In the genomic region with DNA sequence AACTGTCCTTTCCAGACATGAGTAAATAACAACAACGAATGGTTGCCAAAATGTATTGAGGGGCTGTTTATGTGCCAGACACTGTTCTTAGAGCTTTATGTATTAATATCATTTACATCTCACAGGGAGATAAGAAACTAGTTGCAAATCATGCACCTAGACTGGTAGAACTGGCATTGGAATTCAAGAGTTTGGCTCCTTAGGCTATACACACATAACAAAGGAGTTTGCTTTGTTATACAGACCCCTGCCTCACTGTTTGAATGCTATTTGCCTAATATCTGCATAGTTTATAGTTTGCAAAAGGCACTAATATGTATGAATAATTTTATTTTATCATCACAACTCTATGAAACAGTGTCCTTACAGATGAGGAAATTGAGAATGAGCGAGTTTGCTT, we compare ENCODE assay signal across 18 cellular contexts.
DNase-seq lines count a peak whose midpoint lies in the region; ATAC-seq, FAIRE-seq and TF ChIP-seq lines count a peak whose summit lies in the region.
"Had no signal": no experiment of that assay in that cellular context is flagged by ENCODE, and none has a peak within 500 bp of the region (broad histone marks: within the 10 kb centered on the region; RNA-seq: fewer than 3 reads in every experiment).

No MANE protein-coding gene starts in this region.

- H3K36me3 ChIP-seq in HUES6 (ENCODE audit: control insufficient read depth, insufficient read depth, low read length) (no peaks in the 10 kb centered on the region), OCI-LY3 (replicated peaks; ENCODE audit: low read depth, low read length) (no peaks in the 10 kb centered on the region), pancreas (no peaks in the 10 kb centered on the region)
- H3K36me3 ChIP-seq in naive thymus-derived CD4-positive, alpha-beta T cell (ENCODE audit: control insufficient read depth in 2 of 3, insufficient read depth in 3 of 3, low read length in 3 of 3), result no peaks in the 10 kb centered on the region
- H3K36me3 ChIP-seq: BLaER1 had no signal

- no peaks in the 10 kb centered on the region for H3K27me3 Mint-ChIP-seq in naive thymus-derived CD4-positive, alpha-beta T cell

- TF ChIP-seq CTCF in 22Rv1 (IDR thresholded peaks at IDR 0.05) (no peak), A549 (IDR thresholded peaks at IDR 0.05) (no peak), OCI-LY3 (IDR thresholded peaks at IDR 0.05; ENCODE audit: low read depth, low read length) (no peak), pancreas (IDR thresholded peaks at IDR 0.05) (no peak)

- H3K27me3 ChIP-seq in HUES6 (ENCODE audit: control insufficient read depth, insufficient read depth, low read length) (no peaks in the 10 kb centered on the region), OCI-LY3 (ENCODE audit: low read depth, low read length) (no peaks in the 10 kb centered on the region), pancreas (no peaks in the 10 kb centered on the region)
- no peaks in the 10 kb centered on the region for H3K27me3 ChIP-seq in naive thymus-derived CD4-positive, alpha-beta T cell (ENCODE audit: control insufficient read depth in 2 of 2, insufficient read depth in 2 of 2, low read length in 2 of 2)
- H3K27me3 ChIP-seq: BLaER1 had no signal

- no peak for TF ChIP-seq RAD21 in A549 (conservative IDR thresholded peaks at IDR 0.05 in 1 of 2, IDR thresholded peaks at IDR 0.05 in 1 of 2)

- TF ChIP-seq EP300 in A549 (IDR thresholded peaks at IDR 0.05), result no peak

- no peaks in the 10 kb centered on the region for H3K9me3 ChIP-seq in A549
- no peaks in the 10 kb centered on the region; the same call in 1 of the 2 replicates for H3K9me3 ChIP-seq in HUES6 (ENCODE audit: control insufficient read depth, insufficient read depth, low read depth, low read length)
- H3K9me3 ChIP-seq in OCI-LY3 (ENCODE audit: insufficient read depth, low read length), result no peaks in the 10 kb centered on the region
- H3K9me3 ChIP-seq in naive thymus-derived CD4-positive, alpha-beta T cell (ENCODE audit: control insufficient read depth in 2 of 3, low read length in 3 of 3), result no peaks in the 10 kb centered on the region
- H3K9me3 ChIP-seq in pancreas, result no peaks in the 10 kb centered on the region

- 86% methylated on average over 2 of the region's 2 CpGs for WGBS in A549 (ENCODE audit: missing lambda C conversion rate)
- WGBS in pancreas, 2 donors, result 64 to 69% methylated on average over 2 of the region's 2 CpGs

- H3K4me2 ChIP-seq in A549 (peak overlapping the region; percentile 16; the same call in 1 of the 3 replicates), OCI-LY3 (ENCODE audit: low read length) (peak overlapping the region; percentile 40)
- H3K4me2 ChIP-seq: BLaER1 had no signal

- TF ChIP-seq POLR2A in A549 (IDR thresholded peaks at IDR 0.05; ENCODE audit: low read length), result no peak

- ATAC-seq in A549, result no peak
- ATAC-seq in GM21529 (IDR thresholded peaks at IDR 0.05; ENCODE audit: unreplicated experiment), result no peak
- no peak for ATAC-seq in naive thymus-derived CD4-positive, alpha-beta T cell
- no peak for ATAC-seq in HG02973 (IDR thresholded peaks at IDR 0.05; ENCODE audit: unreplicated experiment)
- no peak for ATAC-seq in pancreas
- ATAC-seq: CD8-positive, alpha-beta T cell; K562 had no signal

- intact Hi-C loops in naive thymus-derived CD4-positive, alpha-beta T cell (cut with micrococcal nuclease), result no loop called here
- intact Hi-C loops in pancreas (cut with DNase I), result no loop called here

- peaks cover 37% of the 10 kb centered on the region for H4K20me1 ChIP-seq in OCI-LY3 (ENCODE audit: insufficient read depth, low read length)

- POLR2A ChIA-PET in A549 (lab: Yijun Ruan, JAX), result no interaction called here
- POLR2A ChIA-PET in naive thymus-derived CD4-positive, alpha-beta T cell (lab: Charles Lee), result no interaction called here

- no peak for FAIRE-seq in A549 (lab: Jason Lieb, UNC)
- no peak for FAIRE-seq in pancreas (lab: Jason Lieb, UNC)
- FAIRE-seq: GM12892, GM18507, H1, K562 had no signal

- DNase-seq in A549 (ENCODE audit: low read depth in 1 of 2, low spot score in 1 of 2) (no peak), pancreas (no peak)
- no peak for DNase-seq in naive thymus-derived CD4-positive, alpha-beta T cell
- DNase-seq: CD8-positive, alpha-beta T cell; DMS 273 treated with DMSO at 0.1 percent for 48 hours; GDM1; H9; IMR-90 had no signal

- CTCF ChIA-PET in A549 (lab: Yijun Ruan, JAX), result interaction anchor here (0.6 kb wide), 1 partner anchor 95 kb away, joined by 3 read pairs; no protein-coding TSS in a partner anchor
- CTCF ChIA-PET in naive thymus-derived CD4-positive, alpha-beta T cell (lab: Charles Lee), result no interaction called here

- H2AFZ ChIP-seq in OCI-LY3 (ENCODE audit: low read depth, low read length), result no peak overlapping the region

- peaks cover 0 to 22% (median 2%) of the 10 kb centered on the region in 11 donors for H3K9me3 Mint-ChIP-seq in naive thymus-derived CD4-positive, alpha-beta T cell

- peaks cover 10% of the 10 kb centered on the region; the same call in 1 of the 2 replicates for H3K79me2 ChIP-seq in OCI-LY3 (ENCODE audit: low read length)

- H3K36me3 Mint-ChIP-seq in naive thymus-derived CD4-positive, alpha-beta T cell, result peaks cover 0 to 17% (median 6%) of the 10 kb centered on the region in 5 donors
- H3K36me3 Mint-ChIP-seq: CD8-positive, alpha-beta T cell had no signal

- H3K4me1 Mint-ChIP-seq in naive thymus-derived CD4-positive, alpha-beta T cell, result peaks cover 0 to 65% (median 47%) of the 10 kb centered on the region in 7 donors

- H3K27ac ChIP-seq in 22Rv1 (peak overlapping the region; percentile 17), A549 (no peak overlapping the region), HUES6 (ENCODE audit: low read depth, low read length) (peak overlapping the region; percentile 64; the same call in 1 of the 2 replicates), OCI-LY3 (ENCODE audit: low read length) (no peak overlapping the region), pancreas (no peak overlapping the region)
- no peak overlapping the region for H3K27ac ChIP-seq in naive thymus-derived CD4-positive, alpha-beta T cell (ENCODE audit: low read depth, low read length)
- H3K27ac ChIP-seq: BLaER1 had no signal

- H3K27ac Mint-ChIP-seq in naive thymus-derived CD4-positive, alpha-beta T cell, result no peak overlapping the region
- H3K27ac Mint-ChIP-seq: CD8-positive, alpha-beta T cell had no signal

- H3K4me3 Mint-ChIP-seq in naive thymus-derived CD4-positive, alpha-beta T cell, result no peak overlapping the region
- H3K4me3 Mint-ChIP-seq: CD8-positive, alpha-beta T cell; H9 had no signal

- H3K9ac ChIP-seq in HUES6 (ENCODE audit: low read length) (no peak overlapping the region), OCI-LY3 (ENCODE audit: low read length) (no peak overlapping the region)
- H3K9ac ChIP-seq: BLaER1 had no signal

- no peak overlapping the region for H3K4me3 ChIP-seq in A549
- H3K4me3 ChIP-seq in HUES6 (ENCODE audit: low read depth, low read length), result no peak overlapping the region
- no peak overlapping the region for H3K4me3 ChIP-seq in OCI-LY3 (ENCODE audit: low read length)
- H3K4me3 ChIP-seq in naive thymus-derived CD4-positive, alpha-beta T cell (ENCODE audit: low read length), result no peak overlapping the region
- no peak overlapping the region for H3K4me3 ChIP-seq in pancreas
- H3K4me3 ChIP-seq: BLaER1, K562 had no signal

- H3K4me1 ChIP-seq in A549 (peaks cover 15% of the 10 kb centered on the region; the same call in 2 of the 3 replicates), HUES6 (ENCODE audit: control insufficient read depth, insufficient read depth, low read length) (peaks cover 32% of the 10 kb centered on the region), OCI-LY3 (ENCODE audit: low read length) (peaks cover 15% of the 10 kb centered on the region), pancreas (no peaks in the 10 kb centered on the region)
- peaks cover 0 to 8% of the 10 kb centered on the region in 2 donors for H3K4me1 ChIP-seq in naive thymus-derived CD4-positive, alpha-beta T cell (ENCODE audit: control insufficient read depth in 2 of 2, insufficient read depth in 2 of 2, low read length in 2 of 2)
- H3K4me1 ChIP-seq: BLaER1 had no signal

TF ChIP-seq in A549, 52 proteins besides CTCF, POLR2A, EP300 and RAD21:
- TF ChIP-seq MAFK (IDR thresholded peaks at IDR 0.05; ENCODE audit: partially characterized antibody) (no peak), HES2 (IDR thresholded peaks at IDR 0.05) (no peak), NPAS2 (CRISPR knock-in tag; IDR thresholded peaks at IDR 0.05; ENCODE audit: borderline replicate concordance) (no peak), HDAC2 (IDR thresholded peaks at IDR 0.05) (no peak), RNF2 (IDR thresholded peaks at IDR 0.05; ENCODE audit: borderline replicate concordance, low read depth) (no peak), HOXA7 (CRISPR knock-in tag; IDR thresholded peaks at IDR 0.05) (no peak), KDM1A (IDR thresholded peaks at IDR 0.05; ENCODE audit: low read depth) (no peak), BHLHE40 (IDR thresholded peaks at IDR 0.05; ENCODE audit: low read depth, low read length) (no peak), RFX5 (IDR thresholded peaks at IDR 0.05) (no peak), EHMT2 (IDR thresholded peaks at IDR 0.05; ENCODE audit: low read depth) (no peak)

Comparison
In these comparisons a context has a peak if more than half of its experiments do, and no peak if none do; other contexts are left out.
1. H3K27ac ChIP-seq: peak in 22Rv1 (single experiment) and HUES6 (single experiment); none in A549 (0 of 2), OCI-LY3 (single experiment), naive thymus-derived CD4-positive, alpha-beta T cell (single experiment) and pancreas (0 of 4).